Comparison of ENCODE assay signal across 11 cellular contexts in the genomic region with DNA sequence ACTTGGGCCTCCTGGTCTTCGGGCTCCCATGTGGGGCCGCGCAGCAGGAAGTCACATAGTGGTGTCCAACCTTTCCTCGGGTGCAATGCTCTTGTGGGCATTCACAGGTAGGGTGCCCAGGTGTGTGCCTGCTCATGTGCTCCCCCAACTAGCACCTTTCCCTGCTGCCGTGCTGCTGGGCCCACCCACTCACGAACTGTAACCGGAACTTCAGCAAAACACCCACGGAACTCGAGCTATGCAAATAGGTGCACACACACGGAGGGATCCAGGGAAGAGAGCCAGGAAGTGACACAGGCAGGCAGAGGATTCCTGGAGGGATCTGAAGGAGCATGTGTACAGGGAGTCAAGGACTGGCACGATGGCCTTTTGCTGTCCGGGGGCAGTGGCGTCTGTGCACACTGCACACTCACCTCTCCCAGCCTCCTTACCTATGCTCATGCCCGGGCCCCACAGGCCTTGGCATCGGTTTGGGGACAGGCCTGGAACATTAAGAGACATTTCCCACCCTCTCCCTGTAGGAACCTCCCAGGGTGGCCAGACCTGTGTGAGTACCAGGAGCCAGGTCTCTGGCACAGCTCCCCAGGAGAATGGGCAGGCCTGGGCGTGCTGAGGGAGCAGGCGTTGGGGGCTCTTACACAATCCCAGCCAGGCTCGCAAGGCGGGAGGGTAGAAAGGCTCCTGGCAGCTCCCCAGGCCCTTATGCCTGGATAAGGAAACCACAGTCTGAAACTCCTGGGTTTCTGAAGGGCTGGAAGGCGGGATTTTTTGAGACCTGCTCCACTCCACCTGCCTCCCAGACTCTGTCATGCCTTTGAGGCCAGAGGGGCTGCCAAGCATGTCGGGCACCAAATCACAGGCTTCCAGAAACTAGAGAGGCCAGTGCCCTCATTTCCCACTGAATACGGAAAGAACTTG. TPM values are rescaled to one million over a fixed set of nuclear protein-coding genes. Genes with fewer than 3 reads are reported as not detected.
DNase-seq lines count a peak whose midpoint lies in the region; ATAC-seq lines count a peak whose summit lies in the region.
"Had no signal": no experiment of that assay in that cellular context is flagged by ENCODE, and none has a peak within 500 bp of the region (broad histone marks: within the 10 kb centered on the region; RNA-seq: fewer than 3 reads in every experiment).

No MANE protein-coding gene starts in this region.

- H3K9ac ChIP-seq in adipocyte (ENCODE audit: low read length) (peak overlapping the region; percentile 2), iPS-15b (ENCODE audit: low read depth, low read length) (peak overlapping the region; percentile 24)

- no peaks in the 10 kb centered on the region for H3K36me3 Mint-ChIP-seq in activated T-cell treated with anti-CD3 and anti-CD28 coated beads, Interleukin-2, amount 50 U/mL, for 4 hours (ENCODE audit: insufficient read depth)

- H3K9me3 ChIP-seq in adipocyte (ENCODE audit: control insufficient read depth, low read length) (no peaks in the 10 kb centered on the region), iPS-15b (ENCODE audit: control insufficient read depth, insufficient read depth, low read length) (no peaks in the 10 kb centered on the region), thymus (ENCODE audit: control insufficient read depth) (no peaks in the 10 kb centered on the region)

- H3K9me3 Mint-ChIP-seq in activated T-cell treated with anti-CD3 and anti-CD28 coated beads, Interleukin-2, amount 50 U/mL, for 4 hours: no peaks in the 10 kb centered on the region
- H3K9me3 Mint-ChIP-seq: activated T-helper 17 cell treated with anti-CD3 and anti-CD28 coated beads, Interleukin-2, amount 50 U/mL, for 72 hours had no signal

- H3K4me1 Mint-ChIP-seq in activated T-cell treated with anti-CD3 and anti-CD28 coated beads, Interleukin-2, amount 50 U/mL, for 4 hours (ENCODE audit: low read depth): peaks cover 15% of the 10 kb centered on the region

- no peaks in the 10 kb centered on the region for H3K36me3 ChIP-seq in adipocyte (ENCODE audit: control insufficient read depth, insufficient read depth, low read length, severe bottlenecking)
- H3K36me3 ChIP-seq in iPS-15b (ENCODE audit: control insufficient read depth, insufficient read depth, low read length): peaks cover 2% of the 10 kb centered on the region
- no peaks in the 10 kb centered on the region for H3K36me3 ChIP-seq in thymus (ENCODE audit: control insufficient read depth, insufficient read depth)

- no peak overlapping the region for H3K4me3 ChIP-seq in adipocyte (ENCODE audit: low read length)
- H3K4me3 ChIP-seq in iPS-15b (ENCODE audit: low read depth, low read length): no peak overlapping the region
- H3K4me3 ChIP-seq in thymus (ENCODE audit: low read length): no peak overlapping the region

- H3K27me3 ChIP-seq in adipocyte (replicated peaks; ENCODE audit: control insufficient read depth, insufficient read depth, low read length): no peaks in the 10 kb centered on the region
- H3K27me3 ChIP-seq in iPS-15b (ENCODE audit: control insufficient read depth, insufficient read depth, low read length): no peaks in the 10 kb centered on the region
- no peaks in the 10 kb centered on the region for H3K27me3 ChIP-seq in thymus (ENCODE audit: control insufficient read depth, insufficient read depth)

- H3K4me1 ChIP-seq in adipocyte (ENCODE audit: control insufficient read depth, insufficient read depth, low read length) (peaks cover 25% of the 10 kb centered on the region), iPS-15b (ENCODE audit: control insufficient read depth, insufficient read depth, low read length) (peaks cover 4% of the 10 kb centered on the region), thymus (ENCODE audit: control insufficient read depth, insufficient read depth, low read length) (peaks cover 3% of the 10 kb centered on the region)

- ATAC-seq in activated T-cell treated with anti-CD3 and anti-CD28 coated beads, Interleukin-2, amount 50 U/mL, for 4 hours: no peak
- no peak for ATAC-seq in left colon
- ATAC-seq: activated T-helper 17 cell treated with anti-CD3 and anti-CD28 coated beads, Interleukin-2, amount 50 U/mL, for 72 hours had no signal

- 91% methylated on average over 22 of the region's 22 CpGs for WGBS in thymus

- in situ Hi-C loops in ACHN (cut with HindIII; ENCODE audit: low pct_ligation_motif_present, low pct_unique_long_range_greater_than_20kb, low sequenced_read_pairs): no loop called here

- peak overlapping the region; percentile 26 for H3K27ac ChIP-seq in thymus (ENCODE audit: low read depth)
- H3K27ac ChIP-seq: 22Rv1 had no signal

- intact Hi-C loops in left colon (cut with DNase I, micrococcal nuclease): no loop called here

- DNase-seq in DMS53 (lab: John Stamatoyannopoulos, UW) (peak; percentile 26), DMS53 treated with DMSO at 0.1 percent for 48 hours (lab: John Stamatoyannopoulos, UW; ENCODE audit: unreplicated experiment) (no peak), adipocyte (ENCODE audit: low read depth) (peak; percentile 20), left colon (no peak), ACHN (no peak)
- no peak for DNase-seq in activated T-cell treated with anti-CD3 and anti-CD28 coated beads, Interleukin-2, amount 50 U/mL, for 4 hours
- DNase-seq: RPMI8226 had no signal

- no peaks in the 10 kb centered on the region for H3K27me3 Mint-ChIP-seq in activated T-cell treated with anti-CD3 and anti-CD28 coated beads, Interleukin-2, amount 50 U/mL, for 4 hours (ENCODE audit: low read depth)
- H3K27me3 Mint-ChIP-seq: activated T-helper 17 cell treated with anti-CD3 and anti-CD28 coated beads, Interleukin-2, amount 50 U/mL, for 72 hours had no signal

- no peak overlapping the region for H3K4me3 Mint-ChIP-seq in activated T-cell treated with anti-CD3 and anti-CD28 coated beads, Interleukin-2, amount 50 U/mL, for 4 hours
- H3K4me3 Mint-ChIP-seq: activated T-helper 17 cell treated with anti-CD3 and anti-CD28 coated beads, Interleukin-2, amount 50 U/mL, for 72 hours had no signal

RNA-seq across cellular contexts. Expression of a gene that starts 6.6 kb away (rescaled TPM):
- 2,183 TPM for polyA plus RNA-seq in thymus
- 1,000 to 10,000 TPM; 2,248 to 2,672 (median 2,390) TPM for total RNA-seq in activated T-cell treated with anti-CD3 and anti-CD28 coated beads, Interleukin-2, amount 50 U/mL, for 4 hours
- total RNA-seq in left colon: 100 to 1,000 TPM; 775 to 846 TPM

Comparison
In these comparisons a context has a peak if more than half of its experiments do, and no peak if none do; other contexts are left out.
1. DNase-seq: peak in DMS53 (single experiment) and adipocyte (single experiment); none in DMS53 treated with DMSO at 0.1 percent for 48 hours (single experiment), activated T-cell treated with anti-CD3 and anti-CD28 coated beads, Interleukin-2, amount 50 U/mL, for 4 hours (single experiment), left colon (0 of 2) and ACHN (single experiment).